ENCODE assay signal across 1 cellular context in the genomic region with DNA sequence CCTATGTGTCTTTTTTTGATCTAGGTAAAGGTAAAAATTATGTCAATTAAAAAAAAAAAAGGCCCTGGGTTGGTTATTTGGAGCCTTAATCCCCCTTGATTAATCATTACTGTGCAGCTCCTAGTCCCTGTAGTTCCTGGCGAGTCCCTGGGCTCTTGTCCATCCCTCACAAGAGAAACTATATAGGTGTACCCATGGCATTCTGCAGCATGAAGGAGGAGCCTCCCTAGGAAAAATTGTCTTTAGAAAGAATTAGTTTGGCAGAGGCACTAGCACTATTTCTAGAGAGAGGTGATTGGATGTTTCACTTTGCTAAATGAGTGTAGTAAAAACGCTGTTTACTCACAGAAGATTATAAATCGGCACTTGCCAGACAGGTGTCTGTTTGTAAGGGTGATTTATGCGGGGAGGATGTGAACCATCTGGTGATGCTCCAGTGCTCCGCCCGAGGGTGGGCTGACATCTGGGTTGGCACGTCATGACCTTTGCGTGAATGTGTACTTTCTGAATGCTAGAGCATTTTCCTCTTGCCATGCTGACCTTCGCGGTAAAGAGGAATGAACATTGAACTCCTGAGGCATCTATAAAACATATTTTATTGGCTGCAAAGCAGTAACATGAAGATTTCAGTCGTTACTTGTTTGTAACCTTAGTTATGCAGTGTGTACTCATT.
TF ChIP-seq lines count a peak whose summit lies in the region.

No MANE protein-coding gene starts in this region.

TF ChIP-seq in GM12878, 131 proteins besides CTCF, POLR2A, EP300 and RAD21 (continued from another document and continues in another):
- no peak for TF ChIP-seq ESRRA (IDR thresholded peaks at IDR 0.05; ENCODE audit: low read length)
- no peak for TF ChIP-seq ZBED1 (IDR thresholded peaks at IDR 0.05; ENCODE audit: borderline replicate concordance)
- peak; percentile 33; the same call in 1 of the 2 replicates for TF ChIP-seq DPF2 (IDR thresholded peaks at IDR 0.05)
- TF ChIP-seq IRF4 (IDR thresholded peaks at IDR 0.05; ENCODE audit: low read depth, low read length), result no peak
- TF ChIP-seq RCOR1 (conservative IDR thresholded peaks at IDR 0.05; ENCODE audit: low read depth, low read length), result no peak
- TF ChIP-seq, protein P1, sequence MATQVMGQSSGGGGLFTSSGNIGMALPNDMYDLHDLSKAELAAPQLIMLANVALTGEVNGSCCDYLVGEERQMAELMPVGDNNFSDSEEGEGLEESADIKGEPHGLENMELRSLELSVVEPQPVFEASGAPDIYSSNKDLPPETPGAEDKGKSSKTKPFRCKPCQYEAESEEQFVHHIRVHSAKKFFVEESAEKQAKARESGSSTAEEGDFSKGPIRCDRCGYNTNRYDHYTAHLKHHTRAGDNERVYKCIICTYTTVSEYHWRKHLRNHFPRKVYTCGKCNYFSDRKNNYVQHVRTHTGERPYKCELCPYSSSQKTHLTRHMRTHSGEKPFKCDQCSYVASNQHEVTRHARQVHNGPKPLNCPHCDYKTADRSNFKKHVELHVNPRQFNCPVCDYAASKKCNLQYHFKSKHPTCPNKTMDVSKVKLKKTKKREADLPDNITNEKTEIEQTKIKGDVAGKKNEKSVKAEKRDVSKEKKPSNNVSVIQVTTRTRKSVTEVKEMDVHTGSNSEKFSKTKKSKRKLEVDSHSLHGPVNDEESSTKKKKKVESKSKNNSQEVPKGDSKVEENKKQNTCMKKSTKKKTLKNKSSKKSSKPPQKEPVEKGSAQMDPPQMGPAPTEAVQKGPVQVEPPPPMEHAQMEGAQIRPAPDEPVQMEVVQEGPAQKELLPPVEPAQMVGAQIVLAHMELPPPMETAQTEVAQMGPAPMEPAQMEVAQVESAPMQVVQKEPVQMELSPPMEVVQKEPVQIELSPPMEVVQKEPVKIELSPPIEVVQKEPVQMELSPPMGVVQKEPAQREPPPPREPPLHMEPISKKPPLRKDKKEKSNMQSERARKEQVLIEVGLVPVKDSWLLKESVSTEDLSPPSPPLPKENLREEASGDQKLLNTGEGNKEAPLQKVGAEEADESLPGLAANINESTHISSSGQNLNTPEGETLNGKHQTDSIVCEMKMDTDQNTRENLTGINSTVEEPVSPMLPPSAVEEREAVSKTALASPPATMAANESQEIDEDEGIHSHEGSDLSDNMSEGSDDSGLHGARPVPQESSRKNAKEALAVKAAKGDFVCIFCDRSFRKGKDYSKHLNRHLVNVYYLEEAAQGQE (IDR thresholded peaks at IDR 0.05; ENCODE audit: low read depth, low read length), result no peak
- TF ChIP-seq BHLHE40 (IDR thresholded peaks at IDR 0.05; ENCODE audit: borderline replicate concordance in 1 of 2, low read depth in 2 of 2, low read length in 1 of 2), result no peak; a peak in 1 of 4 replicates
- TF ChIP-seq, protein P2, sequence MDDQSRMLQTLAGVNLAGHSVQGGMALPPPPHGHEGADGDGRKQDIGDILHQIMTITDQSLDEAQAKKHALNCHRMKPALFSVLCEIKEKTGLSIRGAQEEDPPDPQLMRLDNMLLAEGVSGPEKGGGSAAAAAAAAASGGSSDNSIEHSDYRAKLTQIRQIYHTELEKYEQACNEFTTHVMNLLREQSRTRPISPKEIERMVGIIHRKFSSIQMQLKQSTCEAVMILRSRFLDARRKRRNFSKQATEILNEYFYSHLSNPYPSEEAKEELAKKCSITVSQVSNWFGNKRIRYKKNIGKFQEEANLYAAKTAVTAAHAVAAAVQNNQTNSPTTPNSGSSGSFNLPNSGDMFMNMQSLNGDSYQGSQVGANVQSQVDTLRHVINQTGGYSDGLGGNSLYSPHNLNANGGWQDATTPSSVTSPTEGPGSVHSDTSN (IDR thresholded peaks at IDR 0.05; ENCODE audit: insufficient replicate concordance, low read depth, low read length), result peak; percentile 86
- peak; percentile 37; the same call in 1 of the 2 replicates for TF ChIP-seq RUNX3 (IDR thresholded peaks at IDR 0.05; ENCODE audit: low read length)
- no peak for TF ChIP-seq RAD51 (IDR thresholded peaks at IDR 0.05)
- no peak for TF ChIP-seq BACH1 (IDR thresholded peaks at IDR 0.05; ENCODE audit: borderline replicate concordance)
- no peak for TF ChIP-seq ZSCAN29 (IDR thresholded peaks at IDR 0.05)
- TF ChIP-seq, protein P3, sequence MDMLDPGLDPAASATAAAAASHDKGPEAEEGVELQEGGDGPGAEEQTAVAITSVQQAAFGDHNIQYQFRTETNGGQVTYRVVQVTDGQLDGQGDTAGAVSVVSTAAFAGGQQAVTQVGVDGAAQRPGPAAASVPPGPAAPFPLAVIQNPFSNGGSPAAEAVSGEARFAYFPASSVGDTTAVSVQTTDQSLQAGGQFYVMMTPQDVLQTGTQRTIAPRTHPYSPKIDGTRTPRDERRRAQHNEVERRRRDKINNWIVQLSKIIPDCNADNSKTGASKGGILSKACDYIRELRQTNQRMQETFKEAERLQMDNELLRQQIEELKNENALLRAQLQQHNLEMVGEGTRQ (IDR thresholded peaks at IDR 0.05; ENCODE audit: borderline replicate concordance, low read depth, low read length), result no peak
- no peak for TF ChIP-seq MEF2A (IDR thresholded peaks at IDR 0.05; ENCODE audit: insufficient read depth, low read depth, low read length)
- TF ChIP-seq HCFC1 (IDR thresholded peaks at IDR 0.05; ENCODE audit: low read length), result no peak
- peak; percentile 68; the same call in 1 of the 2 replicates for TF ChIP-seq CREM (IDR thresholded peaks at IDR 0.05; ENCODE audit: low read depth)
- peak; percentile 67 for TF ChIP-seq CREB1 (IDR thresholded peaks at IDR 0.05; ENCODE audit: low read depth)
- TF ChIP-seq CHD4 (IDR thresholded peaks at IDR 0.05), result no peak
- TF ChIP-seq, protein P4, sequence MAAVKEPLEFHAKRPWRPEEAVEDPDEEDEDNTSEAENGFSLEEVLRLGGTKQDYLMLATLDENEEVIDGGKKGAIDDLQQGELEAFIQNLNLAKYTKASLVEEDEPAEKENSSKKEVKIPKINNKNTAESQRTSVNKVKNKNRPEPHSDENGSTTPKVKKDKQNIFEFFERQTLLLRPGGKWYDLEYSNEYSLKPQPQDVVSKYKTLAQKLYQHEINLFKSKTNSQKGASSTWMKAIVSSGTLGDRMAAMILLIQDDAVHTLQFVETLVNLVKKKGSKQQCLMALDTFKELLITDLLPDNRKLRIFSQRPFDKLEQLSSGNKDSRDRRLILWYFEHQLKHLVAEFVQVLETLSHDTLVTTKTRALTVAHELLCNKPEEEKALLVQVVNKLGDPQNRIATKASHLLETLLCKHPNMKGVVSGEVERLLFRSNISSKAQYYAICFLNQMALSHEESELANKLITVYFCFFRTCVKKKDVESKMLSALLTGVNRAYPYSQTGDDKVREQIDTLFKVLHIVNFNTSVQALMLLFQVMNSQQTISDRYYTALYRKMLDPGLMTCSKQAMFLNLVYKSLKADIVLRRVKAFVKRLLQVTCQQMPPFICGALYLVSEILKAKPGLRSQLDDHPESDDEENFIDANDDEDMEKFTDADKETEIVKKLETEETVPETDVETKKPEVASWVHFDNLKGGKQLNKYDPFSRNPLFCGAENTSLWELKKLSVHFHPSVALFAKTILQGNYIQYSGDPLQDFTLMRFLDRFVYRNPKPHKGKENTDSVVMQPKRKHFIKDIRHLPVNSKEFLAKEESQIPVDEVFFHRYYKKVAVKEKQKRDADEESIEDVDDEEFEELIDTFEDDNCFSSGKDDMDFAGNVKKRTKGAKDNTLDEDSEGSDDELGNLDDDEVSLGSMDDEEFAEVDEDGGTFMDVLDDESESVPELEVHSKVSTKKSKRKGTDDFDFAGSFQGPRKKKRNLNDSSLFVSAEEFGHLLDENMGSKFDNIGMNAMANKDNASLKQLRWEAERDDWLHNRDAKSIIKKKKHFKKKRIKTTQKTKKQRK (IDR thresholded peaks at IDR 0.05; ENCODE audit: low read depth, low read length), result no peak
- TF ChIP-seq TCF3 (IDR thresholded peaks at IDR 0.05; ENCODE audit: borderline replicate concordance, insufficient read depth, low read depth, low read length), result peak; percentile 87; the same call in 1 of the 2 replicates
- no peak for TF ChIP-seq MEF2B (IDR thresholded peaks at IDR 0.05; ENCODE audit: partially characterized antibody, poor library complexity, severe bottlenecking)
- no peak for TF ChIP-seq EED (IDR thresholded peaks at IDR 0.05; ENCODE audit: low read depth)
- TF ChIP-seq, protein P5, sequence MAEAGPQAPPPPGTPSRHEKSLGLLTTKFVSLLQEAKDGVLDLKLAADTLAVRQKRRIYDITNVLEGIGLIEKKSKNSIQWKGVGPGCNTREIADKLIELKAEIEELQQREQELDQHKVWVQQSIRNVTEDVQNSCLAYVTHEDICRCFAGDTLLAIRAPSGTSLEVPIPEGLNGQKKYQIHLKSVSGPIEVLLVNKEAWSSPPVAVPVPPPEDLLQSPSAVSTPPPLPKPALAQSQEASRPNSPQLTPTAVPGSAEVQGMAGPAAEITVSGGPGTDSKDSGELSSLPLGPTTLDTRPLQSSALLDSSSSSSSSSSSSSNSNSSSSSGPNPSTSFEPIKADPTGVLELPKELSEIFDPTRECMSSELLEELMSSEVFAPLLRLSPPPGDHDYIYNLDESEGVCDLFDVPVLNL (IDR thresholded peaks at IDR 0.05; ENCODE audit: low read depth, low read length), result no peak
- no peak for TF ChIP-seq PML (IDR thresholded peaks at IDR 0.05; ENCODE audit: low read length)
- no peak for TF ChIP-seq WRNIP1 (IDR thresholded peaks at IDR 0.05; ENCODE audit: borderline replicate concordance, low read depth, low read length)
- TF ChIP-seq, protein P6, sequence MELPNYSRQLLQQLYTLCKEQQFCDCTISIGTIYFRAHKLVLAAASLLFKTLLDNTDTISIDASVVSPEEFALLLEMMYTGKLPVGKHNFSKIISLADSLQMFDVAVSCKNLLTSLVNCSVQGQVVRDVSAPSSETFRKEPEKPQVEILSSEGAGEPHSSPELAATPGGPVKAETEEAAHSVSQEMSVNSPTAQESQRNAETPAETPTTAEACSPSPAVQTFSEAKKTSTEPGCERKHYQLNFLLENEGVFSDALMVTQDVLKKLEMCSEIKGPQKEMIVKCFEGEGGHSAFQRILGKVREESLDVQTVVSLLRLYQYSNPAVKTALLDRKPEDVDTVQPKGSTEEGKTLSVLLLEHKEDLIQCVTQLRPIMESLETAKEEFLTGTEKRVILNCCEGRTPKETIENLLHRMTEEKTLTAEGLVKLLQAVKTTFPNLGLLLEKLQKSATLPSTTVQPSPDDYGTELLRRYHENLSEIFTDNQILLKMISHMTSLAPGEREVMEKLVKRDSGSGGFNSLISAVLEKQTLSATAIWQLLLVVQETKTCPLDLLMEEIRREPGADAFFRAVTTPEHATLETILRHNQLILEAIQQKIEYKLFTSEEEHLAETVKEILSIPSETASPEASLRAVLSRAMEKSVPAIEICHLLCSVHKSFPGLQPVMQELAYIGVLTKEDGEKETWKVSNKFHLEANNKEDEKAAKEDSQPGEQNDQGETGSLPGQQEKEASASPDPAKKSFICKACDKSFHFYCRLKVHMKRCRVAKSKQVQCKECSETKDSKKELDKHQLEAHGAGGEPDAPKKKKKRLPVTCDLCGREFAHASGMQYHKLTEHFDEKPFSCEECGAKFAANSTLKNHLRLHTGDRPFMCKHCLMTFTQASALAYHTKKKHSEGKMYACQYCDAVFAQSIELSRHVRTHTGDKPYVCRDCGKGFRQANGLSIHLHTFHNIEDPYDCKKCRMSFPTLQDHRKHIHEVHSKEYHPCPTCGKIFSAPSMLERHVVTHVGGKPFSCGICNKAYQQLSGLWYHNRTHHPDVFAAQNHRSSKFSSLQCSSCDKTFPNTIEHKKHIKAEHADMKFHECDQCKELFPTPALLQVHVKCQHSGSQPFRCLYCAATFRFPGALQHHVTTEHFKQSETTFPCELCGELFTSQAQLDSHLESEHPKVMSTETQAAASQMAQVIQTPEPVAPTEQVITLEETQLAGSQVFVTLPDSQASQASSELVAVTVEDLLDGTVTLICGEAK (IDR thresholded peaks at IDR 0.05; ENCODE audit: borderline replicate concordance), result no peak
- TF ChIP-seq SRF (IDR thresholded peaks at IDR 0.05; ENCODE audit: low read depth in 2 of 2, low read length in 2 of 2), result no peak
- TF ChIP-seq TAF1 (IDR thresholded peaks at IDR 0.05; ENCODE audit: borderline replicate concordance, low read depth, low read length), result no peak
- TF ChIP-seq MTA3 (IDR thresholded peaks at IDR 0.05; ENCODE audit: borderline replicate concordance, low read length), result no peak
- TF ChIP-seq ZZZ3 (IDR thresholded peaks at IDR 0.05; ENCODE audit: control insufficient read depth, insufficient read length, low read depth), result no peak
- no peak for TF ChIP-seq YBX1 (IDR thresholded peaks at IDR 0.05)
- TF ChIP-seq SREBF2 (IDR thresholded peaks at IDR 0.05; ENCODE audit: low read length), result no peak
- TF ChIP-seq FOXM1 (IDR thresholded peaks at IDR 0.05; ENCODE audit: low read depth, low read length), result peak; percentile 50; the same call in 1 of the 2 replicates
- TF ChIP-seq NR2C2 (IDR thresholded peaks at IDR 0.05; ENCODE audit: borderline replicate concordance, control insufficient read depth, insufficient read length, low read depth), result no peak
- TF ChIP-seq, protein P7, sequence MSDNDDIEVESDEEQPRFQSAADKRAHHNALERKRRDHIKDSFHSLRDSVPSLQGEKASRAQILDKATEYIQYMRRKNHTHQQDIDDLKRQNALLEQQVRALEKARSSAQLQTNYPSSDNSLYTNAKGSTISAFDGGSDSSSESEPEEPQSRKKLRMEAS (IDR thresholded peaks at IDR 0.05; ENCODE audit: low read depth, low read length), result no peak
- TF ChIP-seq, protein P8, sequence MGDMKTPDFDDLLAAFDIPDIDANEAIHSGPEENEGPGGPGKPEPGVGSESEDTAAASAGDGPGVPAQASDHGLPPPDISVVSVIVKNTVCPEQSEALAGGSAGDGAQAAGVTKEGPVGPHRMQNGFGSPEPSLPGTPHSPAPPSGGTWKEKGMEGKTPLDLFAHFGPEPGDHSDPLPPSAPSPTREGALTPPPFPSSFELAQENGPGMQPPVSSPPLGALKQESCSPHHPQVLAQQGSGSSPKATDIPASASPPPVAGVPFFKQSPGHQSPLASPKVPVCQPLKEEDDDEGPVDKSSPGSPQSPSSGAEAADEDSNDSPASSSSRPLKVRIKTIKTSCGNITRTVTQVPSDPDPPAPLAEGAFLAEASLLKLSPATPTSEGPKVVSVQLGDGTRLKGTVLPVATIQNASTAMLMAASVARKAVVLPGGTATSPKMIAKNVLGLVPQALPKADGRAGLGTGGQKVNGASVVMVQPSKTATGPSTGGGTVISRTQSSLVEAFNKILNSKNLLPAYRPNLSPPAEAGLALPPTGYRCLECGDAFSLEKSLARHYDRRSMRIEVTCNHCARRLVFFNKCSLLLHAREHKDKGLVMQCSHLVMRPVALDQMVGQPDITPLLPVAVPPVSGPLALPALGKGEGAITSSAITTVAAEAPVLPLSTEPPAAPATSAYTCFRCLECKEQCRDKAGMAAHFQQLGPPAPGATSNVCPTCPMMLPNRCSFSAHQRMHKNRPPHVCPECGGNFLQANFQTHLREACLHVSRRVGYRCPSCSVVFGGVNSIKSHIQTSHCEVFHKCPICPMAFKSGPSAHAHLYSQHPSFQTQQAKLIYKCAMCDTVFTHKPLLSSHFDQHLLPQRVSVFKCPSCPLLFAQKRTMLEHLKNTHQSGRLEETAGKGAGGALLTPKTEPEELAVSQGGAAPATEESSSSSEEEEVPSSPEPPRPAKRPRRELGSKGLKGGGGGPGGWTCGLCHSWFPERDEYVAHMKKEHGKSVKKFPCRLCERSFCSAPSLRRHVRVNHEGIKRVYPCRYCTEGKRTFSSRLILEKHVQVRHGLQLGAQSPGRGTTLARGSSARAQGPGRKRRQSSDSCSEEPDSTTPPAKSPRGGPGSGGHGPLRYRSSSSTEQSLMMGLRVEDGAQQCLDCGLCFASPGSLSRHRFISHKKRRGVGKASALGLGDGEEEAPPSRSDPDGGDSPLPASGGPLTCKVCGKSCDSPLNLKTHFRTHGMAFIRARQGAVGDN (IDR thresholded peaks at IDR 0.05), result peak; percentile 54; the same call in 1 of the 2 replicates
- TF ChIP-seq, protein P9, sequence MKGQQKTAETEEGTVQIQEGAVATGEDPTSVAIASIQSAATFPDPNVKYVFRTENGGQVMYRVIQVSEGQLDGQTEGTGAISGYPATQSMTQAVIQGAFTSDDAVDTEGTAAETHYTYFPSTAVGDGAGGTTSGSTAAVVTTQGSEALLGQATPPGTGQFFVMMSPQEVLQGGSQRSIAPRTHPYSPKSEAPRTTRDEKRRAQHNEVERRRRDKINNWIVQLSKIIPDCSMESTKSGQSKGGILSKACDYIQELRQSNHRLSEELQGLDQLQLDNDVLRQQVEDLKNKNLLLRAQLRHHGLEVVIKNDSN (IDR thresholded peaks at IDR 0.05; ENCODE audit: borderline replicate concordance, extremely low read length, insufficient read depth, low read depth, low read length), result no peak
